Comparison of ENCODE assay signal across 13 cellular contexts in genomic region chr1:54811066-54811465, GRCh38. TPM values are rescaled to one million over a fixed set of nuclear protein-coding genes. Genes with fewer than 3 reads are reported as not detected.
DNase-seq lines count a peak whose midpoint lies in the region; ATAC-seq and TF ChIP-seq lines count a peak whose summit lies in the region.
"Had no signal": no experiment of that assay in that cellular context is flagged by ENCODE, and none has a peak within 500 bp of the region (broad histone marks: within the 10 kb centered on the region; RNA-seq: fewer than 3 reads in every experiment).

No MANE protein-coding gene starts in this region.

- peaks cover 8% of the 10 kb centered on the region for H3K4me1 ChIP-seq in osteoblast (ENCODE audit: insufficient read depth, low read length)

- H3K79me2 ChIP-seq in osteoblast (ENCODE audit: insufficient read depth, low read length): no peaks in the 10 kb centered on the region

- H2AFZ ChIP-seq in osteoblast (ENCODE audit: low read length): no peak overlapping the region

- no peak overlapping the region for H3K4me2 ChIP-seq in osteoblast (ENCODE audit: insufficient read depth, low read length)

- ATAC-seq in activated CD8-positive, alpha-beta memory T cell treated with anti-CD3 and anti-CD28 coated beads, Interleukin-2, amount 10 ng/mL, durations not matched to agents 7 days and 5 days: no peak
- no peak for ATAC-seq in natural killer cell treated with Interleukin-12 subunit alpha and Interleukin-12 subunit beta and Interleukin-15 and Interleukin-18, amount 100 ng/mL, for 72 hours
- no peak for ATAC-seq in GM18909 (IDR thresholded peaks at IDR 0.05; ENCODE audit: poor library complexity, unreplicated experiment)

- H3K4me3 ChIP-seq in osteoblast (ENCODE audit: insufficient read depth, low read length): no peak overlapping the region

- TF ChIP-seq CTCF in glutamatergic neuron (IDR thresholded peaks at IDR 0.05; ENCODE audit: partially characterized antibody, unreplicated experiment) (no peak), osteoblast (IDR thresholded peaks at IDR 0.05; ENCODE audit: extremely low read depth, low read depth, low read length) (no peak)

- peaks cover 78% of the 10 kb centered on the region for H3K4me1 Mint-ChIP-seq in activated CD8-positive, alpha-beta memory T cell treated with anti-CD3 and anti-CD28 coated beads, Interleukin-2, amount 10 ng/mL, durations not matched to agents 7 days and 5 days
- H3K4me1 Mint-ChIP-seq in glutamatergic neuron (ENCODE audit: low read depth, unreplicated experiment): peaks cover 4% of the 10 kb centered on the region
- peaks cover 43 to 61% of the 10 kb centered on the region in 2 donors for H3K4me1 Mint-ChIP-seq in natural killer cell treated with Interleukin-12 subunit alpha and Interleukin-12 subunit beta and Interleukin-15 and Interleukin-18, amount 100 ng/mL, for 72 hours (ENCODE audit: low read depth in 2 of 2)

- H3K36me3 ChIP-seq in osteoblast (ENCODE audit: insufficient read depth, low read length): no peaks in the 10 kb centered on the region

- CTCF ChIA-PET in activated CD8-positive, alpha-beta memory T cell treated with anti-CD3 and anti-CD28 coated beads, Interleukin-2, amount 10 ng/mL, durations not matched to agents 7 days and 5 days (lab: Charles Lee): interaction anchor here (0.9 to 3.6 kb wide), 7 partner anchors 11 to 690 kb away, joined by 3 to 30 read pairs (median 7); partner anchors contain the start of gene TTC22

- no peaks in the 10 kb centered on the region for H3K27me3 Mint-ChIP-seq in activated CD8-positive, alpha-beta memory T cell treated with anti-CD3 and anti-CD28 coated beads, Interleukin-2, amount 10 ng/mL, durations not matched to agents 7 days and 5 days
- no peaks in the 10 kb centered on the region for H3K27me3 Mint-ChIP-seq in glutamatergic neuron (ENCODE audit: unreplicated experiment)
- no peaks in the 10 kb centered on the region for H3K27me3 Mint-ChIP-seq in natural killer cell treated with Interleukin-12 subunit alpha and Interleukin-12 subunit beta and Interleukin-15 and Interleukin-18, amount 100 ng/mL, for 72 hours

- no peaks in the 10 kb centered on the region for H3K36me3 Mint-ChIP-seq in activated CD8-positive, alpha-beta memory T cell treated with anti-CD3 and anti-CD28 coated beads, Interleukin-2, amount 10 ng/mL, durations not matched to agents 7 days and 5 days
- no peaks in the 10 kb centered on the region for H3K36me3 Mint-ChIP-seq in glutamatergic neuron (ENCODE audit: unreplicated experiment)
- H3K36me3 Mint-ChIP-seq in natural killer cell treated with Interleukin-12 subunit alpha and Interleukin-12 subunit beta and Interleukin-15 and Interleukin-18, amount 100 ng/mL, for 72 hours: no peaks in the 10 kb centered on the region

- no peak overlapping the region for H3K27ac Mint-ChIP-seq in activated CD8-positive, alpha-beta memory T cell treated with anti-CD3 and anti-CD28 coated beads, Interleukin-2, amount 10 ng/mL, durations not matched to agents 7 days and 5 days
- H3K27ac Mint-ChIP-seq in glutamatergic neuron (ENCODE audit: unreplicated experiment): no peak overlapping the region
- no peak overlapping the region for H3K27ac Mint-ChIP-seq in natural killer cell treated with Interleukin-12 subunit alpha and Interleukin-12 subunit beta and Interleukin-15 and Interleukin-18, amount 100 ng/mL, for 72 hours
- H3K27ac Mint-ChIP-seq: H9 had no signal

- H3K9me3 Mint-ChIP-seq in activated CD8-positive, alpha-beta memory T cell treated with anti-CD3 and anti-CD28 coated beads, Interleukin-2, amount 10 ng/mL, durations not matched to agents 7 days and 5 days (ENCODE audit: low read depth): no peaks in the 10 kb centered on the region
- no peaks in the 10 kb centered on the region for H3K9me3 Mint-ChIP-seq in glutamatergic neuron (ENCODE audit: unreplicated experiment)
- no peaks in the 10 kb centered on the region for H3K9me3 Mint-ChIP-seq in natural killer cell treated with Interleukin-12 subunit alpha and Interleukin-12 subunit beta and Interleukin-15 and Interleukin-18, amount 100 ng/mL, for 72 hours
- H3K9me3 Mint-ChIP-seq: H9 had no signal

- H3K4me3 Mint-ChIP-seq in activated CD8-positive, alpha-beta memory T cell treated with anti-CD3 and anti-CD28 coated beads, Interleukin-2, amount 10 ng/mL, durations not matched to agents 7 days and 5 days: no peak overlapping the region
- H3K4me3 Mint-ChIP-seq in glutamatergic neuron (ENCODE audit: unreplicated experiment): peak overlapping the region; percentile 27
- no peak overlapping the region for H3K4me3 Mint-ChIP-seq in natural killer cell treated with Interleukin-12 subunit alpha and Interleukin-12 subunit beta and Interleukin-15 and Interleukin-18, amount 100 ng/mL, for 72 hours
- H3K4me3 Mint-ChIP-seq: H9 had no signal

- H3K27ac ChIP-seq in osteoblast (ENCODE audit: low read depth, low read length): no peak overlapping the region

- H3K27me3 ChIP-seq in osteoblast (ENCODE audit: insufficient read depth, low read length): peaks cover under 1% of the 10 kb centered on the region

- peak; percentile 32 for DNase-seq in activated CD8-positive, alpha-beta memory T cell treated with anti-CD3 and anti-CD28 coated beads, Interleukin-2, amount 50 U/mL, for 48 hours
- no peak for DNase-seq in activated CD8-positive, alpha-beta memory T cell treated with anti-CD3 and anti-CD28 coated beads, Interleukin-2, amount 10 ng/mL, durations not matched to agents 7 days and 5 days
- DNase-seq in glutamatergic neuron (no peak), osteoblast (ENCODE audit: insufficient read length, low spot score, missing footprints) (peak; percentile 86), superior temporal gyrus (ENCODE audit: extremely low spot score) (no peak), NCI-H2196 (lab: John Stamatoyannopoulos, UW; ENCODE audit: unreplicated experiment) (no peak)
- no peak for DNase-seq in natural killer cell treated with Interleukin-12 subunit alpha and Interleukin-12 subunit beta and Interleukin-15 and Interleukin-18, amount 100 ng/mL, for 72 hours (ENCODE audit: low spot score)
- DNase-seq: NCI-H187 treated with DMSO at 0.1 percent for 48 hours had no signal

- no peaks in the 10 kb centered on the region for H4K20me1 ChIP-seq in osteoblast (ENCODE audit: insufficient read depth, low read length)

- no peaks in the 10 kb centered on the region for H3K9me3 ChIP-seq in osteoblast (ENCODE audit: low read depth, low read length)

RNA-seq across cellular contexts. Expression of gene TTC22, which starts 9.9 kb away (rescaled TPM):
- 10 to 100 TPM in 1 of 2 experiments, 1 to 10 TPM in 1; 9.1 to 17.9 TPM for total RNA-seq in activated CD8-positive, alpha-beta memory T cell treated with anti-CD3 and anti-CD28 coated beads, Interleukin-2, amount 10 ng/mL, durations not matched to agents 7 days and 5 days
- not detected for total RNA-seq in glutamatergic neuron (ENCODE audit: unreplicated experiment)
- total RNA-seq in osteoblast: not detected in 2 replicates
- total RNA-seq in natural killer cell treated with Interleukin-12 subunit alpha and Interleukin-12 subunit beta and Interleukin-15 and Interleukin-18, amount 100 ng/mL, for 72 hours: 1 to 10 TPM; 1.5 to 2.1 TPM
- total RNA-seq: A172, NCI-H460, Right ventricle myocardium superior had no signal

RNA-seq across cellular contexts. Expression of gene PARS2, which starts 46.7 kb away (rescaled TPM):
- total RNA-seq in activated CD8-positive, alpha-beta memory T cell treated with anti-CD3 and anti-CD28 coated beads, Interleukin-2, amount 10 ng/mL, durations not matched to agents 7 days and 5 days: 1 to 10 TPM; 5.0 to 6.4 TPM
- total RNA-seq in glutamatergic neuron (ENCODE audit: unreplicated experiment) (4.2 TPM), osteoblast (6.2 and 7.4 TPM in 2 replicates)
- total RNA-seq in natural killer cell treated with Interleukin-12 subunit alpha and Interleukin-12 subunit beta and Interleukin-15 and Interleukin-18, amount 100 ng/mL, for 72 hours: 1 to 10 TPM; 4.6 to 4.9 TPM

Comparison
In these comparisons a context has a peak if more than half of its experiments do, and no peak if none do; other contexts are left out.
1. DNase-seq: peak in activated CD8-positive, alpha-beta memory T cell treated with anti-CD3 and anti-CD28 coated beads, Interleukin-2, amount 50 U/mL, for 48 hours (single experiment) and osteoblast (single experiment); none in activated CD8-positive, alpha-beta memory T cell treated with anti-CD3 and anti-CD28 coated beads, Interleukin-2, amount 10 ng/mL, durations not matched to agents 7 days and 5 days (single experiment), glutamatergic neuron (single experiment), natural killer cell treated with Interleukin-12 subunit alpha and Interleukin-12 subunit beta and Interleukin-15 and Interleukin-18, amount 100 ng/mL, for 72 hours (single experiment), superior temporal gyrus (single experiment) and NCI-H2196 (single experiment).